Comparison of ENCODE assay signal across 21 cellular contexts in genomic region chr3:147333098-147333497, GRCh38.
DNase-seq lines count a peak whose midpoint lies in the region; ATAC-seq and TF ChIP-seq lines count a peak whose summit lies in the region.
"Had no signal": no experiment of that assay in that cellular context is flagged by ENCODE, and none has a peak within 500 bp of the region (broad histone marks: within the 10 kb centered on the region; RNA-seq: fewer than 3 reads in every experiment).

No MANE protein-coding gene starts in this region.

- H3K4me2 ChIP-seq in DND-41 (ENCODE audit: insufficient read depth, low read length) (no peak overlapping the region), HCT116 (ENCODE audit: low read length) (no peak overlapping the region)
- H3K4me2 ChIP-seq: A549, BLaER1 had no signal

- TF ChIP-seq POLR2A in HCT116 (IDR thresholded peaks at IDR 0.05; ENCODE audit: borderline replicate concordance, extremely low read depth, insufficient read depth, insufficient read length): no peak
- TF ChIP-seq POLR2A in body of pancreas (IDR thresholded peaks at IDR 0.05): no peak

- H3K36me3 ChIP-seq in DND-41 (ENCODE audit: insufficient read depth, low read length) (no peaks in the 10 kb centered on the region), HCT116 (ENCODE audit: control insufficient read depth in 1 of 2, insufficient read depth in 2 of 2, low read length in 2 of 2) (no peaks in the 10 kb centered on the region), body of pancreas (replicated peaks in 1 of 2; ENCODE audit: insufficient read depth in 1 of 2, low read depth in 2 of 2) (no peaks in the 10 kb centered on the region)
- H3K36me3 ChIP-seq: BE2C, BLaER1 had no signal

- H3K79me2 ChIP-seq in DND-41 (ENCODE audit: insufficient read depth, low read length): no peaks in the 10 kb centered on the region
- no peaks in the 10 kb centered on the region for H3K79me2 ChIP-seq in HCT116 (ENCODE audit: insufficient read depth, low read length)

- H3K4me1 ChIP-seq in DND-41 (ENCODE audit: insufficient read depth, low read length) (no peaks in the 10 kb centered on the region), HCT116 (ENCODE audit: control insufficient read depth in 1 of 2, insufficient read depth in 2 of 2, low read length in 2 of 2) (no peaks in the 10 kb centered on the region), body of pancreas (no peaks in the 10 kb centered on the region)
- H3K4me1 ChIP-seq: A549, BE2C, BLaER1 had no signal

- H3K27me3 Mint-ChIP-seq in natural killer cell (ENCODE audit: low read depth in 2 of 2): no peaks in the 10 kb centered on the region
- H3K27me3 Mint-ChIP-seq: CD4-positive, alpha-beta memory T cell; CD4-positive, CD25-positive, alpha-beta regulatory T cell; CD8-positive, alpha-beta memory T cell had no signal

- H3K27ac ChIP-seq in DND-41 (ENCODE audit: low read length): no peak overlapping the region
- H3K27ac ChIP-seq in HCT116 (ENCODE audit: low read depth, low read length): no peak overlapping the region
- H3K27ac ChIP-seq in body of pancreas: no peak overlapping the region
- H3K27ac ChIP-seq: A549, BLaER1 had no signal

- no peaks in the 10 kb centered on the region for H3K9me2 ChIP-seq in HCT116 (ENCODE audit: insufficient read depth)

- no peak overlapping the region for H3K4me3 Mint-ChIP-seq in natural killer cell
- H3K4me3 Mint-ChIP-seq: CD14-positive monocyte; CD4-positive, alpha-beta memory T cell; CD4-positive, CD25-positive, alpha-beta regulatory T cell; CD8-positive, alpha-beta memory T cell had no signal

- peaks cover 3 to 4% of the 10 kb centered on the region in 2 donors for H3K9me3 Mint-ChIP-seq in natural killer cell
- H3K9me3 Mint-ChIP-seq: CD14-positive monocyte had no signal

- WGBS in body of pancreas, 2 donors: 45 to 58% methylated on average over 3 of the region's 3 CpGs

- peak; percentile 75; the same call in 2 of the 3 replicates for ATAC-seq in DND-41 (ENCODE audit: insufficient read depth, low read depth)
- no peak for ATAC-seq in HCT116
- no peak for ATAC-seq in natural killer cell
- ATAC-seq in body of pancreas: no peak
- ATAC-seq: A549 had no signal

- no peaks in the 10 kb centered on the region for H3K4me1 Mint-ChIP-seq in natural killer cell
- H3K4me1 Mint-ChIP-seq: CD14-positive monocyte; CD4-positive, alpha-beta memory T cell; CD4-positive, CD25-positive, alpha-beta regulatory T cell; CD8-positive, alpha-beta memory T cell had no signal

- CTCF ChIA-PET in HCT116 (lab: Charles Lee): no interaction called here

- H2AFZ ChIP-seq in DND-41 (ENCODE audit: low read depth, low read length) (no peak overlapping the region), HCT116 (ENCODE audit: low read depth, low read length, poor library complexity, severe bottlenecking) (no peak overlapping the region)

- H3K9ac ChIP-seq in DND-41 (ENCODE audit: low read depth, low read length) (no peak overlapping the region), HCT116 (ENCODE audit: low read length) (no peak overlapping the region)
- H3K9ac ChIP-seq: BLaER1 had no signal

- no peak for TF ChIP-seq CTCF in DND-41 (IDR thresholded peaks at IDR 0.05; ENCODE audit: borderline replicate concordance, extremely low read depth, low read length, poor library complexity, severe bottlenecking)
- TF ChIP-seq CTCF in HCT116 (IDR thresholded peaks at IDR 0.05 in 2 of 3, conservative IDR thresholded peaks at IDR 0.05 in 1 of 3; ENCODE audit: borderline replicate concordance in 1 of 3, insufficient read depth in 1 of 3, low read depth in 2 of 3, low read length in 2 of 3): no peak
- no peak for TF ChIP-seq CTCF in natural killer cell (IDR thresholded peaks at IDR 0.05)
- no peak for TF ChIP-seq CTCF in body of pancreas (IDR thresholded peaks at IDR 0.05)

- H3K9me3 ChIP-seq in DND-41 (ENCODE audit: insufficient read depth, low read length, severe bottlenecking): no peaks in the 10 kb centered on the region
- H3K9me3 ChIP-seq in HCT116 (ENCODE audit: control insufficient read depth in 1 of 2, insufficient read depth in 1 of 2, low read depth in 1 of 2, low read length in 2 of 2): no peaks in the 10 kb centered on the region
- no peaks in the 10 kb centered on the region for H3K9me3 ChIP-seq in body of pancreas
- H3K9me3 ChIP-seq: A549, BE2C, BLaER1 had no signal

- DNase-seq in DND-41: peak; percentile 22
- DNase-seq in HCT116 (ENCODE audit: low read depth, low spot score): no peak
- peak; percentile 91 for DNase-seq in SW480 (ENCODE audit: low spot score)
- no peak for DNase-seq in natural killer cell
- DNase-seq in body of pancreas: no peak
- no peak for DNase-seq in A172 (ENCODE audit: low spot score)
- DNase-seq: 8988T; BE2C; C1 segment of cervical spinal cord; CD4-positive, alpha-beta memory T cell; CD4-positive, CD25-positive, alpha-beta regulatory T cell; CD8-positive, alpha-beta memory T cell; COR-L47; DMS 273 treated with DMSO at 0.1 percent for 48 hours; DMS153; DMS53; DMS79; GF-D8 had no signal

- no TSS peak for BruUV-seq in HCT116 (replicated peaks; lab: Mats Ljungman, UMichigan)

- POLR2A ChIA-PET in HCT116 (lab: Charles Lee): no interaction called here

- RAD21 ChIA-PET in HCT116 (lab: Charles Lee; ENCODE audit: low non-redundant PET in 1 of 2, low total read pairs in 2 of 2, uncharacterized antibody in 2 of 2, unreplicated experiment in 2 of 2): no interaction called here

- no peaks in the 10 kb centered on the region for H3K27me3 ChIP-seq in DND-41 (ENCODE audit: insufficient read depth, low read length, poor library complexity)
- H3K27me3 ChIP-seq in HCT116 (ENCODE audit: insufficient read depth, low read length): no peaks in the 10 kb centered on the region
- H3K27me3 ChIP-seq in body of pancreas: no peaks in the 10 kb centered on the region
- H3K27me3 ChIP-seq: BE2C, BLaER1 had no signal

- no peaks in the 10 kb centered on the region for H3K36me3 Mint-ChIP-seq in natural killer cell
- H3K36me3 Mint-ChIP-seq: CD14-positive monocyte; CD4-positive, alpha-beta memory T cell; CD4-positive, CD25-positive, alpha-beta regulatory T cell; CD8-positive, alpha-beta memory T cell had no signal

- no peak overlapping the region for H3K27ac Mint-ChIP-seq in natural killer cell
- H3K27ac Mint-ChIP-seq: CD14-positive monocyte; CD4-positive, alpha-beta memory T cell; CD8-positive, alpha-beta memory T cell had no signal

- TF ChIP-seq RAD21 in HCT116 (IDR thresholded peaks at IDR 0.05; ENCODE audit: low read depth): no peak

- H4K20me1 ChIP-seq in DND-41 (ENCODE audit: insufficient read depth, low read length) (no peaks in the 10 kb centered on the region), HCT116 (ENCODE audit: insufficient read depth) (no peaks in the 10 kb centered on the region)
- H4K20me1 ChIP-seq: BLaER1 had no signal

- intact Hi-C loops in HCT116 (cut with micrococcal nuclease) (no loop called here), natural killer cell (cut with micrococcal nuclease) (no loop called here), body of pancreas (cut with DNase I) (no loop called here)

- H3K4me3 ChIP-seq in DND-41 (ENCODE audit: low read depth in 1 of 2, low read length in 2 of 2): no peak overlapping the region
- H3K4me3 ChIP-seq in HCT116 (replicated peaks in 1 of 2; ENCODE audit: low read depth in 1 of 2, low read length in 2 of 2): no peak overlapping the region
- no peak overlapping the region for H3K4me3 ChIP-seq in body of pancreas
- H3K4me3 ChIP-seq: A549, BLaER1 had no signal

TF ChIP-seq in HCT116, 20 proteins besides CTCF, POLR2A, EP300 and RAD21:
- TF ChIP-seq JUND (IDR thresholded peaks at IDR 0.05) (no peak), TCF7L2 (IDR thresholded peaks at IDR 0.05; ENCODE audit: borderline replicate concordance, extremely low read depth, insufficient read depth, insufficient read length) (peak; percentile 67)
TF ChIP-seq in HCT116: peak in this region for 1.

Comparison
In these comparisons a context has a peak if more than half of its experiments do, and no peak if none do; other contexts are left out.
1. DNase-seq: peak in DND-41 (single experiment) and SW480 (single experiment); none in HCT116 (single experiment), natural killer cell (single experiment), body of pancreas (0 of 4) and A172 (single experiment).